ENCODE assay signal across 10 cellular contexts in genomic region chr2:31925517-31925916, GRCh38.
"Had no signal": no experiment of that assay in that cellular context is flagged by ENCODE, and none has a peak within 500 bp of the region (broad histone marks: within the 10 kb centered on the region; RNA-seq: fewer than 3 reads in every experiment).

No MANE protein-coding gene starts in this region.

- H3K4me3 Mint-ChIP-seq: HFFc6 had no signal

- FAIRE-seq: K562 had no signal

- H3K27ac Mint-ChIP-seq: HFFc6 had no signal

- ATAC-seq: HCT116, K562 had no signal

- H3K27ac ChIP-seq: GM23248, HL-60 had no signal

- H2AFZ ChIP-seq: GM23248 had no signal

- H3K9ac ChIP-seq: GM23248 had no signal

- DNase-seq: GM23248, GOT3, H7, HFFc6, IMR-90, KG1 had no signal

- H3K9me3 Mint-ChIP-seq: HFFc6 had no signal

- H3K9me3 ChIP-seq: HAP-1 had no signal

- H3K36me3 ChIP-seq: HAP-1 had no signal

- H3K4me3 ChIP-seq: GM23248, HAP-1, K562 had no signal
